In the genomic region with DNA sequence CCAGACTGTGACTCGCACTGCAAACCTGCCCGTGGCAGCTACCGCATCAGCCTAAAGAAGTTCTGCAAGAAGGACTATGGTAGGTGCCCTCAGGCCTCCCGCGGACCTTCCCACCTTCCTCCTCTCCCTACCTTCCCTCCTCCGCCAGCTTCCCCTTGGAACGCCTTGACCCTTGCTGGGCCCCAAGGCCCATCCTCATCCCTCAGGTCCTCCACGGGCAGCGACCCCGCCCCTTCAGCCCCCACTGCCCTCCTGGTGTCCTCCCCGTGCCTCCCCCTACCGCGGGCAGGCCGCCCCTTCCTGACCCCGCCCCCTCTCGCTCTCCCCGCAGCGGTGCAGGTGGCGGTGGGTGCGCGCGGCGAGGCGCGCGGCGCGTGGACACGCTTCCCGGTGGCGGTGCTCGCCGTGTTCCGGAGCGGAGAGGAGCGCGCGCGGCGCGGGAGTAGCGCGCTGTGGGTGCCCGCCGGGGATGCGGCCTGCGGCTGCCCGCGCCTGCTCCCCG, we compare ENCODE assay signal across 9 cellular contexts. TPM values are rescaled to one million over a fixed set of nuclear protein-coding genes. Genes with fewer than 3 reads are reported as not detected.
DNase-seq lines count a peak whose midpoint lies in the region; ATAC-seq and TF ChIP-seq lines count a peak whose summit lies in the region.
"Had no signal": no experiment of that assay in that cellular context is flagged by ENCODE, and none has a peak within 500 bp of the region (broad histone marks: within the 10 kb centered on the region; RNA-seq: fewer than 3 reads in every experiment).

No MANE protein-coding gene starts in this region.

- no peak overlapping the region for H3K4me3 ChIP-seq in CD8-positive, alpha-beta memory T cell (ENCODE audit: low read length)
- H3K4me3 ChIP-seq in lower leg skin (ENCODE audit: low read depth, poor library complexity, severe bottlenecking): no peak overlapping the region

- peaks cover 15% of the 10 kb centered on the region for H3K4me1 ChIP-seq in CD8-positive, alpha-beta memory T cell (ENCODE audit: insufficient read depth, low read length)

- DNase-seq in CD8-positive, alpha-beta memory T cell: peak in 2 of 5 donors; percentile 14 to 43
- DNase-seq in activated CD8-positive, alpha-beta memory T cell treated with anti-CD3 and anti-CD28 coated beads, Interleukin-2, amount 10 ng/mL, durations not matched to agents 7 days and 5 days: no peak
- DNase-seq in memory B cell (ENCODE audit: low spot score in 2 of 2) (no peak), amniotic stem cell (lab: John Stamatoyannopoulos, UW) (no peak), lower leg skin (ENCODE audit: low spot score in 2 of 2) (no peak), HT-29 (ENCODE audit: low spot score) (no peak)

- H3K27me3 ChIP-seq in CD8-positive, alpha-beta memory T cell (ENCODE audit: insufficient read depth, low read length, poor library complexity, severe bottlenecking): peaks cover 36% of the 10 kb centered on the region

- peak overlapping the region; percentile 77 to 91 (median 79) for H3K4me3 Mint-ChIP-seq in CD8-positive, alpha-beta memory T cell
- peak overlapping the region; percentile 58 for H3K4me3 Mint-ChIP-seq in activated CD8-positive, alpha-beta memory T cell treated with anti-CD3 and anti-CD28 coated beads, Interleukin-2, amount 10 ng/mL, durations not matched to agents 7 days and 5 days
- peak overlapping the region; percentile 70 for H3K4me3 Mint-ChIP-seq in memory B cell

- TF ChIP-seq POLR2A in lower leg skin (IDR thresholded peaks at IDR 0.05): no peak

- CTCF ChIA-PET in CD8-positive, alpha-beta memory T cell (lab: Charles Lee): interaction anchor here (1.0 kb wide), 1 partner anchor 27 kb away, joined by 3 read pairs; no protein-coding TSS in a partner anchor
- CTCF ChIA-PET in activated CD8-positive, alpha-beta memory T cell treated with anti-CD3 and anti-CD28 coated beads, Interleukin-2, amount 10 ng/mL, durations not matched to agents 7 days and 5 days (lab: Charles Lee): interaction anchor here (0.8 to 2.5 kb wide), 6 partner anchors 10 to 221 kb away, joined by 3 to 9 read pairs (median 3); a partner anchor contains a TSS

- peak; percentile 1 for ATAC-seq in HG02885 (IDR thresholded peaks at IDR 0.05; ENCODE audit: poor library complexity, unreplicated experiment)
- ATAC-seq in activated CD8-positive, alpha-beta memory T cell treated with anti-CD3 and anti-CD28 coated beads, Interleukin-2, amount 10 ng/mL, durations not matched to agents 7 days and 5 days: peak; percentile 7
- ATAC-seq in memory B cell (ENCODE audit: low read depth): no peak
- ATAC-seq in HG02571 (IDR thresholded peaks at IDR 0.05; ENCODE audit: unreplicated experiment): no peak

- POLR2A ChIA-PET in CD8-positive, alpha-beta memory T cell (lab: Charles Lee): no interaction called here

- H3K27ac ChIP-seq in CD8-positive, alpha-beta memory T cell (ENCODE audit: low read depth, low read length): no peak overlapping the region

- peaks cover 20 to 32% (median 22%) of the 10 kb centered on the region in 3 donors for H3K4me1 Mint-ChIP-seq in CD8-positive, alpha-beta memory T cell
- H3K4me1 Mint-ChIP-seq in activated CD8-positive, alpha-beta memory T cell treated with anti-CD3 and anti-CD28 coated beads, Interleukin-2, amount 10 ng/mL, durations not matched to agents 7 days and 5 days: peaks cover 16% of the 10 kb centered on the region
- peaks cover 24% of the 10 kb centered on the region for H3K4me1 Mint-ChIP-seq in memory B cell

- H3K36me3 ChIP-seq in CD8-positive, alpha-beta memory T cell (ENCODE audit: insufficient read depth, low read length): no peaks in the 10 kb centered on the region

- peak overlapping the region in 1 of 8 donors; percentile 62 for H3K27ac Mint-ChIP-seq in CD8-positive, alpha-beta memory T cell
- H3K27ac Mint-ChIP-seq in activated CD8-positive, alpha-beta memory T cell treated with anti-CD3 and anti-CD28 coated beads, Interleukin-2, amount 10 ng/mL, durations not matched to agents 7 days and 5 days: no peak overlapping the region
- H3K27ac Mint-ChIP-seq in memory B cell: no peak overlapping the region

- no peaks in the 10 kb centered on the region for H3K9me3 Mint-ChIP-seq in CD8-positive, alpha-beta memory T cell
- no peaks in the 10 kb centered on the region for H3K9me3 Mint-ChIP-seq in activated CD8-positive, alpha-beta memory T cell treated with anti-CD3 and anti-CD28 coated beads, Interleukin-2, amount 10 ng/mL, durations not matched to agents 7 days and 5 days (ENCODE audit: low read depth)
- no peaks in the 10 kb centered on the region for H3K9me3 Mint-ChIP-seq in memory B cell

- WGBS in lower leg skin, 2 donors: 8 to 9% methylated on average over 26 to 32 of the region's 50 CpGs

- peaks cover 19 to 22% of the 10 kb centered on the region in 2 donors for H3K27me3 Mint-ChIP-seq in CD8-positive, alpha-beta memory T cell
- peaks cover 39% of the 10 kb centered on the region for H3K27me3 Mint-ChIP-seq in activated CD8-positive, alpha-beta memory T cell treated with anti-CD3 and anti-CD28 coated beads, Interleukin-2, amount 10 ng/mL, durations not matched to agents 7 days and 5 days
- peaks cover 18% of the 10 kb centered on the region for H3K27me3 Mint-ChIP-seq in memory B cell

- H3K9me3 ChIP-seq in CD8-positive, alpha-beta memory T cell (ENCODE audit: low read length): no peaks in the 10 kb centered on the region

- intact Hi-C loops in lower leg skin (cut with DNase I; ENCODE audit: low total_unique reads): no loop called here

- no peaks in the 10 kb centered on the region for H3K36me3 Mint-ChIP-seq in CD8-positive, alpha-beta memory T cell
- H3K36me3 Mint-ChIP-seq in activated CD8-positive, alpha-beta memory T cell treated with anti-CD3 and anti-CD28 coated beads, Interleukin-2, amount 10 ng/mL, durations not matched to agents 7 days and 5 days: no peaks in the 10 kb centered on the region
- H3K36me3 Mint-ChIP-seq in memory B cell: no peaks in the 10 kb centered on the region

- TF ChIP-seq CTCF in lower leg skin (IDR thresholded peaks at IDR 0.05): no peak

RNA-seq across cellular contexts. Expression of a gene that starts 1.5 kb away (rescaled TPM):
- total RNA-seq in CD8-positive, alpha-beta memory T cell: 10 to 100 TPM; 28.3 to 32.7 TPM
- 3.5 TPM for polyA plus RNA-seq in CD8-positive, alpha-beta memory T cell
- 10 to 100 TPM; 18.7 to 23.3 TPM for total RNA-seq in activated CD8-positive, alpha-beta memory T cell treated with anti-CD3 and anti-CD28 coated beads, Interleukin-2, amount 10 ng/mL, durations not matched to agents 7 days and 5 days
- total RNA-seq in lower leg skin: 10 to 100 TPM; 12.1 to 19.1 (median 15.3) TPM
- total RNA-seq in HT-29 (2014; rRNA removed; shearing (Covaris generic)): 16.5 and 16.6 TPM in 2 replicates

RNA-seq across cellular contexts. Expression of a gene that starts 2.4 kb away (rescaled TPM):
- total RNA-seq in CD8-positive, alpha-beta memory T cell: not detected
- polyA plus RNA-seq in CD8-positive, alpha-beta memory T cell: not detected
- total RNA-seq in activated CD8-positive, alpha-beta memory T cell treated with anti-CD3 and anti-CD28 coated beads, Interleukin-2, amount 10 ng/mL, durations not matched to agents 7 days and 5 days: not detected
- total RNA-seq in lower leg skin: under 1 TPM in 2 of 4 donors, not detected in 2; 0.45 to 0.95 TPM
- total RNA-seq in HT-29 (2014; rRNA removed; shearing (Covaris generic)): not detected in 2 replicates
- total RNA-seq: SK-MEL-5 had no signal

RNA-seq across cellular contexts. Expression of a gene that starts 13.6 kb away (rescaled TPM):
- 10 to 100 TPM; 32.1 to 34.2 TPM for total RNA-seq in CD8-positive, alpha-beta memory T cell
- polyA plus RNA-seq in CD8-positive, alpha-beta memory T cell: 0.56 TPM
- 10 to 100 TPM; 24.9 to 27.5 TPM for total RNA-seq in activated CD8-positive, alpha-beta memory T cell treated with anti-CD3 and anti-CD28 coated beads, Interleukin-2, amount 10 ng/mL, durations not matched to agents 7 days and 5 days
- total RNA-seq in lower leg skin: 1 to 10 TPM in 3 of 4 donors, under 1 TPM in 1; 0.64 to 1.9 (median 1.8) TPM
- 53.8 and 58.0 TPM in 2 replicates for total RNA-seq in HT-29 (2014; rRNA removed; shearing (Covaris generic))

RNA-seq across cellular contexts. Expression of a gene that starts 40.3 kb away (rescaled TPM):
- 100 to 1,000 TPM; 154 to 157 TPM for total RNA-seq in CD8-positive, alpha-beta memory T cell
- polyA plus RNA-seq in CD8-positive, alpha-beta memory T cell: 101 TPM
- total RNA-seq in activated CD8-positive, alpha-beta memory T cell treated with anti-CD3 and anti-CD28 coated beads, Interleukin-2, amount 10 ng/mL, durations not matched to agents 7 days and 5 days: 100 to 1,000 TPM; 104 to 121 TPM
- 100 to 1,000 TPM in 3 of 4 donors, 10 to 100 TPM in 1; 63.1 to 218 (median 126) TPM for total RNA-seq in lower leg skin
- 99.9 and 117 TPM in 2 replicates for total RNA-seq in HT-29 (2014; rRNA removed; shearing (Covaris generic))

RNA-seq across cellular contexts. Expression of a gene that starts 44.2 kb away (rescaled TPM):
- 10 to 100 TPM; 30.5 to 30.8 TPM for total RNA-seq in CD8-positive, alpha-beta memory T cell
- polyA plus RNA-seq in CD8-positive, alpha-beta memory T cell: 2.6 TPM
- 100 to 1,000 TPM in 1 of 2 experiments, 10 to 100 TPM in 1; 84.2 to 103 TPM for total RNA-seq in activated CD8-positive, alpha-beta memory T cell treated with anti-CD3 and anti-CD28 coated beads, Interleukin-2, amount 10 ng/mL, durations not matched to agents 7 days and 5 days
- total RNA-seq in lower leg skin: 10 to 100 TPM in 3 of 4 donors, 1 to 10 TPM in 1; 5.6 to 17.7 (median 11.3) TPM
- 64.9 and 68.1 TPM in 2 replicates for total RNA-seq in HT-29 (2014; rRNA removed; shearing (Covaris generic))

Comparison
In these comparisons a context has a peak if more than half of its experiments do, and no peak if none do; other contexts are left out.
1. ATAC-seq: peak in HG02885 (single experiment) and activated CD8-positive, alpha-beta memory T cell treated with anti-CD3 and anti-CD28 coated beads, Interleukin-2, amount 10 ng/mL, durations not matched to agents 7 days and 5 days (single experiment); none in memory B cell (single experiment) and HG02571 (single experiment).
2. RNA of a gene that starts 13.6 kb away (total RNA-seq): 53.8 to 58.0 TPM in HT-29, 32.1 to 34.2 TPM in CD8-positive, alpha-beta memory T cell and 24.9 to 27.5 TPM in activated CD8-positive, alpha-beta memory T cell treated with anti-CD3 and anti-CD28 coated beads, Interleukin-2, amount 10 ng/mL, durations not matched to agents 7 days and 5 days; 0.64 to 1.9 TPM in lower leg skin; every median in the first group is over 4 times any median in the second.
3. Peak in every context shown above with its lines, with median percentiles within 50 percentile points of each other: H3K4me3 Mint-ChIP-seq.